9 cellular contexts compared by ENCODE assay signal in the genomic region with DNA sequence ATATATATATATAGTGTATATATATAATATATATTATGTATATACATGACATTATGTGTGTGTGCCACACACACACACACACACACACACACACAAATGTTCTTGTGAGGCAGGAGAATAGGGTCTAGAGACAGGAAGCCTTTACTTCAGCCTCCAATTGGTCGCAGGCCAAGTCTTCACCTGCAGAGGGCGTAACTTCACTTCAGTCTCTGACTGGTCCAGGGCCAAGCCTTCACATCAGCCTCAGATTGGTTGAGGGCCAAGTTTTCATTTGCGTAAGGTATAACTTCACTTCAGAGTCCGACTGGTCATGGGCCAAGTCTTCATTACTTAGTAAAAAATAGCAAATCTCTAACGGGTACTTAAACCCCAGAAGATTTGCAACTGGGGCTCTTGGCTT. TPM values are rescaled to one million over a fixed set of nuclear protein-coding genes. Genes with fewer than 3 reads are reported as not detected.
DNase-seq lines count a peak whose midpoint lies in the region; ATAC-seq and TF ChIP-seq lines count a peak whose summit lies in the region.
"Had no signal": no experiment of that assay in that cellular context is flagged by ENCODE, and none has a peak within 500 bp of the region (broad histone marks: within the 10 kb centered on the region; RNA-seq: fewer than 3 reads in every experiment).

No MANE protein-coding gene starts in this region.

- H3K9me3 Mint-ChIP-seq in activated CD4-positive, alpha-beta T cell treated with anti-CD3 and anti-CD28 coated beads for 36 hours (ENCODE audit: low read depth), result no peaks in the 10 kb centered on the region
- H3K9me3 Mint-ChIP-seq in WTC11, result 0 out of 2 replicates have a peak, but pooled peaks cover under 1% of the 10 kb centered on the region
- H3K9me3 Mint-ChIP-seq in stimulated activated naive CD8-positive, alpha-beta T cell treated with anti-CD3 and anti-CD28 coated beads, Interleukin-15, amount 100 ng/mL, for 72 hours, result no peaks in the 10 kb centered on the region

- no peak overlapping the region for H3K4me3 Mint-ChIP-seq in activated CD4-positive, alpha-beta T cell treated with anti-CD3 and anti-CD28 coated beads for 36 hours
- no peak overlapping the region for H3K4me3 Mint-ChIP-seq in WTC11
- H3K4me3 Mint-ChIP-seq in stimulated activated naive CD8-positive, alpha-beta T cell treated with anti-CD3 and anti-CD28 coated beads, Interleukin-15, amount 100 ng/mL, for 72 hours, result no peak overlapping the region

- H3K27me3 Mint-ChIP-seq in activated CD4-positive, alpha-beta T cell treated with anti-CD3 and anti-CD28 coated beads for 36 hours, result no peaks in the 10 kb centered on the region
- no peaks in the 10 kb centered on the region for H3K27me3 Mint-ChIP-seq in WTC11 (ENCODE audit: low read depth)
- no peaks in the 10 kb centered on the region for H3K27me3 Mint-ChIP-seq in stimulated activated naive CD8-positive, alpha-beta T cell treated with anti-CD3 and anti-CD28 coated beads, Interleukin-15, amount 100 ng/mL, for 72 hours

- ATAC-seq in activated CD4-positive, alpha-beta T cell treated with anti-CD3 and anti-CD28 coated beads for 36 hours, result peak; percentile 72
- ATAC-seq in WTC11, result peak; percentile 99
- peak; percentile 37 for ATAC-seq in esophagus mucosa
- ATAC-seq in stimulated activated naive CD8-positive, alpha-beta T cell treated with anti-CD3 and anti-CD28 coated beads, Interleukin-15, amount 100 ng/mL, for 72 hours, result peak; percentile 75

- CTCF ChIA-PET in activated CD4-positive, alpha-beta T cell treated with anti-CD3 and anti-CD28 coated beads for 36 hours (lab: Charles Lee), result interaction anchor here (0.5 to 1.7 kb wide), 5 partner anchors 12 to 383 kb away, joined by 3 to 6 read pairs (median 4); no protein-coding TSS in a partner anchor
- CTCF ChIA-PET in WTC11 (lab: Charles Lee), result interaction anchor here (1.2 kb wide), 1 partner anchor 30 kb away, joined by 3 read pairs; the partner anchor contains the start of gene PSMA8

- no peaks in the 10 kb centered on the region for H3K4me1 Mint-ChIP-seq in activated CD4-positive, alpha-beta T cell treated with anti-CD3 and anti-CD28 coated beads for 36 hours
- H3K4me1 Mint-ChIP-seq in WTC11, result no peaks in the 10 kb centered on the region
- H3K4me1 Mint-ChIP-seq in stimulated activated naive CD8-positive, alpha-beta T cell treated with anti-CD3 and anti-CD28 coated beads, Interleukin-15, amount 100 ng/mL, for 72 hours, result peaks cover 7% of the 10 kb centered on the region

- no peaks in the 10 kb centered on the region for H3K36me3 Mint-ChIP-seq in activated CD4-positive, alpha-beta T cell treated with anti-CD3 and anti-CD28 coated beads for 36 hours (ENCODE audit: low read depth)
- H3K36me3 Mint-ChIP-seq in WTC11, result no peaks in the 10 kb centered on the region

- DNase-seq in activated CD4-positive, alpha-beta T cell treated with anti-CD3 and anti-CD28 coated beads for 36 hours, result peak; percentile 71
- no peak for DNase-seq in activated CD4-positive, alpha-beta T cell treated with anti-CD3 and anti-CD28 coated beads for 1 hour
- DNase-seq in WTC11 (ENCODE audit: low spot score), result peak; percentile 75
- peak; percentile 21 to 38 for DNase-seq in stimulated activated naive CD8-positive, alpha-beta T cell treated with anti-CD3 and anti-CD28 coated beads, Interleukin-15, amount 100 ng/mL, for 72 hours
- no peak for DNase-seq in NCI-H128 (lab: John Stamatoyannopoulos, UW; ENCODE audit: unreplicated experiment)
- no peak for DNase-seq in GM03348 (ENCODE audit: low spot score)
- DNase-seq in activated CD4-positive, CD25-positive, alpha-beta regulatory T cell treated with anti-CD3 and anti-CD28 coated beads, Interleukin-2, amount 50 U/mL, for 72 hours, result no peak
- DNase-seq: NCI-H1930 had no signal

- POLR2A ChIA-PET in activated CD4-positive, alpha-beta T cell treated with anti-CD3 and anti-CD28 coated beads for 36 hours (lab: Charles Lee), result no interaction called here
- POLR2A ChIA-PET in WTC11 (lab: Charles Lee), result no interaction called here

- H3K27ac Mint-ChIP-seq in activated CD4-positive, alpha-beta T cell treated with anti-CD3 and anti-CD28 coated beads for 36 hours, result no peak overlapping the region
- no peak overlapping the region for H3K27ac Mint-ChIP-seq in WTC11
- H3K27ac Mint-ChIP-seq in stimulated activated naive CD8-positive, alpha-beta T cell treated with anti-CD3 and anti-CD28 coated beads, Interleukin-15, amount 100 ng/mL, for 72 hours, result no peak overlapping the region

- intact Hi-C loops in activated CD4-positive, alpha-beta T cell treated with anti-CD3 and anti-CD28 coated beads for 36 hours (cut with DNase I, micrococcal nuclease), result loop anchor here in 1 of 2 experiments (10.0 kb wide), 1 partner anchor 551 kb away; no protein-coding TSS in a partner anchor

- peak; percentile 57; the same call in 1 of the 2 replicates for TF ChIP-seq CTCF in WTC11 (IDR thresholded peaks at IDR 0.05)

TF ChIP-seq in WTC11, 78 proteins besides CTCF, POLR2A, EP300 and RAD21:
- TF ChIP-seq JAZF1 (CRISPR knock-in tag; IDR thresholded peaks at IDR 0.05), result no peak
- TF ChIP-seq SMAD4 (CRISPR knock-in tag; IDR thresholded peaks at IDR 0.05), result no peak

RNA-seq across cellular contexts. Expression of gene SS18, which starts 13.2 kb away (rescaled TPM):
- 10 to 100 TPM; 57.8 to 69.7 TPM for total RNA-seq in activated CD4-positive, alpha-beta T cell treated with anti-CD3 and anti-CD28 coated beads for 36 hours
- 73.0 to 79.1 TPM (median 75.6 TPM) in 3 replicates for total RNA-seq in WTC11 (2021)
- total RNA-seq in esophagus mucosa, result 56.9 TPM

RNA-seq across cellular contexts. Expression of gene PSMA8, which starts 30.1 kb away (rescaled TPM):
- total RNA-seq in activated CD4-positive, alpha-beta T cell treated with anti-CD3 and anti-CD28 coated beads for 36 hours, result 1 to 10 TPM; 1.4 to 2.0 TPM
- total RNA-seq in WTC11 (2021) (not detected in 3 replicates), esophagus mucosa (not detected)

Comparison
In these comparisons a context has a peak if more than half of its experiments do, and no peak if none do; other contexts are left out.
1. DNase-seq: peak in activated CD4-positive, alpha-beta T cell treated with anti-CD3 and anti-CD28 coated beads for 36 hours (single experiment), WTC11 (single experiment) and stimulated activated naive CD8-positive, alpha-beta T cell treated with anti-CD3 and anti-CD28 coated beads, Interleukin-15, amount 100 ng/mL, for 72 hours (2 of 2); none in activated CD4-positive, alpha-beta T cell treated with anti-CD3 and anti-CD28 coated beads for 1 hour (single experiment), NCI-H128 (single experiment), GM03348 (single experiment) and activated CD4-positive, CD25-positive, alpha-beta regulatory T cell treated with anti-CD3 and anti-CD28 coated beads, Interleukin-2, amount 50 U/mL, for 72 hours (single experiment).
2. ATAC-seq: peak in every context shown above with its lines; median percentile 99 in WTC11; 75 in stimulated activated naive CD8-positive, alpha-beta T cell treated with anti-CD3 and anti-CD28 coated beads, Interleukin-15, amount 100 ng/mL, for 72 hours; 72 in activated CD4-positive, alpha-beta T cell treated with anti-CD3 and anti-CD28 coated beads for 36 hours; 37 in esophagus mucosa.